In genomic region chr5:148000036-148000435, GRCh38 we compare ENCODE assay signal across 33 cellular contexts.
"Had no signal": no experiment of that assay in that cellular context is flagged by ENCODE, and none has a peak within 500 bp of the region (broad histone marks: within the 10 kb centered on the region; RNA-seq: fewer than 3 reads in every experiment).

No MANE protein-coding gene starts in this region.

- H3K4me1 Mint-ChIP-seq: activated B cell treated with CpG ODN at 0.5 μM for 24 hours; activated T-helper 17 cell treated with anti-CD3 and anti-CD28 coated beads, Interleukin-2, amount 50 U/mL, for 72 hours; central memory CD8-positive, alpha-beta T cell; T-helper 17 cell had no signal

- H3K4me1 ChIP-seq: foreskin keratinocyte, gastrocnemius medialis, heart left ventricle had no signal

- ATAC-seq: activated CD4-positive, CD25-positive, alpha-beta regulatory T cell treated with anti-CD3 and anti-CD28 coated beads, Interleukin-2, amount 50 U/mL, for 24 hours; activated CD8-positive, alpha-beta T cell treated with anti-CD3 and anti-CD28 coated beads for 36 hours; activated T-cell treated with anti-CD3 and anti-CD28 coated beads, Interleukin-2, amount 50 U/mL, for 4 hours; activated T-helper 17 cell treated with anti-CD3 and anti-CD28 coated beads, Interleukin-2, amount 50 U/mL, for 72 hours; foreskin keratinocyte; gastrocnemius medialis; heart left ventricle; T-helper 17 cell had no signal

- H3K9me3 ChIP-seq: gastrocnemius medialis had no signal

- H3K27ac Mint-ChIP-seq: activated B cell treated with CpG ODN at 0.5 μM for 24 hours; activated CD8-positive, alpha-beta T cell treated with anti-CD3 and anti-CD28 coated beads for 36 hours; activated naive CD8-positive, alpha-beta T cell; activated T-helper 17 cell treated with anti-CD3 and anti-CD28 coated beads, Interleukin-2, amount 50 U/mL, for 72 hours; dendritic cell treated with granulocyte-macrophage colony-stimulating factor and Interleukin-4, amounts not matched to agents 40 ng/mL and 50 ng/mL, for 4 days; endodermal cell; T-helper 17 cell; T-helper 2 cell treated with Interferon-gamma antibody and Interleukin-4, amounts not matched to agents 5 μg/mL and 100 μg/mL, for 36 hours had no signal

- H3K36me3 Mint-ChIP-seq: activated naive CD8-positive, alpha-beta T cell had no signal

- H3K4me3 Mint-ChIP-seq: activated B cell treated with CpG ODN at 0.5 μM for 24 hours; activated CD8-positive, alpha-beta T cell treated with anti-CD3 and anti-CD28 coated beads for 36 hours; activated naive CD8-positive, alpha-beta T cell; activated T-cell treated with anti-CD3 and anti-CD28 coated beads, Interleukin-2, amount 50 U/mL, for 4 hours; activated T-helper 17 cell treated with anti-CD3 and anti-CD28 coated beads, Interleukin-2, amount 50 U/mL, for 72 hours; central memory CD8-positive, alpha-beta T cell; dendritic cell treated with granulocyte-macrophage colony-stimulating factor and Interleukin-4, amounts not matched to agents 40 ng/mL and 50 ng/mL, for 4 days; endodermal cell; T-helper 17 cell; T-helper 2 cell treated with Interferon-gamma antibody and Interleukin-4, amounts not matched to agents 5 μg/mL and 100 μg/mL, for 36 hours had no signal

- H3K27ac ChIP-seq: brain microvascular endothelial cell, coronary artery, dorsolateral prefrontal cortex, foreskin keratinocyte, gastrocnemius medialis, heart left ventricle, WERI-Rb-1 had no signal

- H3K27me3 ChIP-seq: brain microvascular endothelial cell, foreskin keratinocyte, gastrocnemius medialis, heart left ventricle had no signal

- H3K36me3 ChIP-seq: brain microvascular endothelial cell, gastrocnemius medialis, heart left ventricle, WERI-Rb-1 had no signal

- H3K4me3 ChIP-seq: coronary artery, dorsolateral prefrontal cortex, gastrocnemius medialis, heart left ventricle had no signal

- DNase-seq: activated B cell treated with CpG ODN at 0.5 μM for 24 hours; activated CD4-positive, alpha-beta T cell treated with anti-CD3 and anti-CD28 coated beads for 48 hours; activated CD4-positive, alpha-beta T cell treated with anti-CD3 and anti-CD28 coated beads, Interleukin-2, amount 50 U/mL, for 1 hour; activated CD4-positive, alpha-beta T cell treated with anti-CD3 and anti-CD28 coated beads, Interleukin-2, amount 50 U/mL, for 48 hours; activated CD8-positive, alpha-beta memory T cell treated with anti-CD3 and anti-CD28 coated beads for 24 hours; activated CD8-positive, alpha-beta T cell treated with anti-CD3 and anti-CD28 coated beads for 36 hours; activated effector memory CD4-positive, alpha-beta T cell treated with Interleukin-2 at 50 U/mL for 16 hours; activated gamma-delta T cell treated with Interleukin-2 at 50 U/mL for 16 hours; activated naive CD4-positive, alpha-beta T cell treated with anti-CD3 and anti-CD28 coated beads, Interleukin-2, amount 50 U/mL, for 16 hours; activated naive CD4-positive, alpha-beta T cell treated with Interleukin-2 at 50 U/mL for 16 hours; activated T-cell treated with anti-CD3 and anti-CD28 coated beads, Interleukin-2, amount 50 U/mL, for 4 hours; amniotic stem cell; anterior cingulate cortex; brain microvascular endothelial cell; dorsolateral prefrontal cortex; effector memory CD4-positive, alpha-beta T cell; endodermal cell; erythroblast; foreskin keratinocyte; gastrocnemius medialis; glutamatergic neuron; heart left ventricle; T-helper 1 cell; T-helper 17 cell; T1000; WERI-Rb-1 had no signal

- H3K27me3 Mint-ChIP-seq: activated B cell treated with CpG ODN at 0.5 μM for 24 hours; activated naive CD8-positive, alpha-beta T cell; central memory CD8-positive, alpha-beta T cell; dendritic cell treated with granulocyte-macrophage colony-stimulating factor and Interleukin-4, amounts not matched to agents 40 ng/mL and 50 ng/mL, for 4 days; T-helper 17 cell had no signal
